In the genomic region with DNA sequence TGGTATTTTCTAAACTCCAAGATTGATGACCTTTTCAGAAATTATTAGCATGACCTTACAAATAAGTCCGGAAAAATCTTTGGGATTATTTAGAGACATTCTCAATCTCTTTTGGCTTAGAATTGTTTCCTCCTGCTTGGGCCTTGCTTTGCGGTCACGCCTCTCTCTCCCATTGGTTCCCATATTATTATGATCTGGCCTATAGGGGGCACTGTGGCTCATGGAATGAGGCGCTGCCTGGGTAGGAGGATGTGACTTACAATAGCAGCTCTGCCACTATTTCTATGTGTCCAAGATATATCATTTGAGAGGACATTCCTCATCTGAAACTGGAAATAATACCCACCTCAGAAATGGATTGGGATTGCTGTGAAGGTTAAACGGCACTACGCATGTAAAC, we compare ENCODE assay signal across 8 cellular contexts.
A peak's percentile ranks its signal among the peaks of the same experiment; 100 is the strongest.
DNase-seq lines count a peak whose midpoint lies in the region; ATAC-seq, FAIRE-seq and TF ChIP-seq lines count a peak whose summit lies in the region.

No MANE protein-coding gene starts in this region.

- H2BK15ac ChIP-seq in H9 (ENCODE audit: low read depth, low read length), result no peak overlapping the region

- dilution Hi-C loops in endothelial cell of umbilical vein (cut with MboI; ENCODE audit: extremely low pct_ligation_motif_present, low sequenced_read_pairs), result loop anchor here (25.0 kb wide), 1 partner anchor 354 kb away; no protein-coding TSS in a partner anchor

- no peaks in the 10 kb centered on the region for H3K4me1 Mint-ChIP-seq in H9

- no peaks in the 10 kb centered on the region for H3K36me3 Mint-ChIP-seq in H9 (ENCODE audit: insufficient read depth in 1 of 3, low read depth in 3 of 3)

- H3K23ac ChIP-seq in H9 (ENCODE audit: insufficient read length, low read depth, low read length), result no peak overlapping the region

- no peak overlapping the region for H3K4me2 ChIP-seq in H9 (ENCODE audit: insufficient read depth, insufficient read length, low read length)
- no peak overlapping the region for H3K4me2 ChIP-seq in endothelial cell of umbilical vein (ENCODE audit: insufficient read depth, low read length)
- H3K4me2 ChIP-seq in smooth muscle cell, result no peak overlapping the region

- peak; percentile 42 to 69 (median 66) for DNase-seq in NCI-H1417 (lab: John Stamatoyannopoulos, UW)
- DNase-seq in NCI-H1417 treated with DMSO at 0.1 percent for 48 hours (lab: John Stamatoyannopoulos, UW), result no peak
- peak; percentile 75 for DNase-seq in H9
- DNase-seq in NCI-H526 (lab: John Stamatoyannopoulos, UW), result peak; percentile 50 to 86
- DNase-seq in endothelial cell of umbilical vein (ENCODE audit: low read depth, low spot score), result peak; percentile 29
- no peak for DNase-seq in smooth muscle cell (lab: John Stamatoyannopoulos, UW; ENCODE audit: unreplicated experiment)
- no peak for DNase-seq in KG1 (lab: John Stamatoyannopoulos, UW)

- no peak overlapping the region for H2BK20ac ChIP-seq in H9 (ENCODE audit: low read depth, low read length, poor library complexity, severe bottlenecking)

- no peaks in the 10 kb centered on the region for H3K79me1 ChIP-seq in H9 (ENCODE audit: insufficient read depth, low read depth, low read length, poor library complexity, severe bottlenecking)

- POLR2A ChIA-PET in endothelial cell of umbilical vein (lab: Charles Lee), result no interaction called here

- H3K4me3 Mint-ChIP-seq in H9, result no peak overlapping the region

- no peaks in the 10 kb centered on the region for H3F3A ChIP-seq in smooth muscle cell (ENCODE audit: low read depth)

- H3K4me1 ChIP-seq in H9 (ENCODE audit: insufficient read depth, low read length) (no peaks in the 10 kb centered on the region), endothelial cell of umbilical vein (ENCODE audit: control insufficient read depth, extremely low read depth, insufficient read depth, low read length) (no peaks in the 10 kb centered on the region), smooth muscle cell (ENCODE audit: low read depth) (no peaks in the 10 kb centered on the region)

- H3K14ac ChIP-seq in H9 (ENCODE audit: insufficient read depth, low read length), result no peak overlapping the region

- H3K9me3 ChIP-seq in H9 (ENCODE audit: control insufficient read depth, low read depth, low read length) (no peaks in the 10 kb centered on the region), endothelial cell of umbilical vein (replicated peaks; ENCODE audit: control insufficient read depth, insufficient read depth, low read length) (no peaks in the 10 kb centered on the region), smooth muscle cell (replicated peaks; ENCODE audit: low read depth) (no peaks in the 10 kb centered on the region)

- H3K4me3 ChIP-seq in endothelial cell of umbilical vein (replicated peaks in 1 of 3; ENCODE audit: insufficient read depth in 1 of 3, low read depth in 1 of 3, low read length in 3 of 3), result no peak overlapping the region
- no peak overlapping the region for H3K4me3 ChIP-seq in smooth muscle cell

- H2BK120ac ChIP-seq in H9 (ENCODE audit: low read depth, low read length, poor library complexity, severe bottlenecking), result no peak overlapping the region

- H3K27ac ChIP-seq in H9 (ENCODE audit: insufficient read length, low read depth, low read length), result no peak overlapping the region
- H3K27ac ChIP-seq in endothelial cell of umbilical vein (ENCODE audit: insufficient read depth, low read depth, low read length), result no peak overlapping the region
- H3K27ac ChIP-seq in smooth muscle cell (ENCODE audit: low read depth), result no peak overlapping the region

- H3K9me3 Mint-ChIP-seq in H9, result no peaks in the 10 kb centered on the region

- WGBS in H9 (ENCODE audit: extremely low coverage, insufficient read length, low lambda C conversion rate), result no CpG with 5 or more reads among the region's 6 CpGs
- whole genome bisulfite sequencing in smooth muscle cell (ENCODE audit: low lambda C conversion rate), result 46% methylated on average over 6 of the region's 6 CpGs

- H3K23me2 ChIP-seq in H9 (ENCODE audit: insufficient read length, low read depth, low read length, poor library complexity, severe bottlenecking), result no peaks in the 10 kb centered on the region

- no peaks in the 10 kb centered on the region for H3K9me1 ChIP-seq in endothelial cell of umbilical vein (replicated peaks; ENCODE audit: control insufficient read depth, extremely low read depth, insufficient read depth, low read length)

- H3K27me3 Mint-ChIP-seq in H9 (ENCODE audit: low read depth), result peaks cover 6% of the 10 kb centered on the region

- no peak overlapping the region for H3K4ac ChIP-seq in H9 (ENCODE audit: low read depth, low read length)

- intact Hi-C loops in endothelial cell of umbilical vein (cut with micrococcal nuclease), result loop anchor here (1.0 to 10.0 kb wide), 5 partner anchors 348 to 1078 kb away; no protein-coding TSS in a partner anchor

- no peak overlapping the region for H4K5ac ChIP-seq in H9 (ENCODE audit: insufficient read length, low read depth, low read length)

- TF ChIP-seq POLR2A in endothelial cell of umbilical vein (IDR thresholded peaks at IDR 0.05; ENCODE audit: low read depth, low read length), result no peak

- H2AK5ac ChIP-seq in H9 (ENCODE audit: insufficient read length, low read length), result no peak overlapping the region

- H3K36me3 ChIP-seq in endothelial cell of umbilical vein (ENCODE audit: control insufficient read depth in 2 of 2, extremely low read depth in 1 of 2, insufficient read depth in 2 of 2, low read length in 2 of 2) (no peaks in the 10 kb centered on the region), smooth muscle cell (ENCODE audit: low read depth) (no peaks in the 10 kb centered on the region)

- H2BK5ac ChIP-seq in H9 (ENCODE audit: insufficient read length, low read length), result no peak overlapping the region

- H3K27ac Mint-ChIP-seq in H9, result peak overlapping the region in 1 of 3 experiments; percentile 11; a peak in 1 of 7 replicates

- BruUV-seq in endothelial cell of umbilical vein (replicated peaks; lab: Mats Ljungman, UMichigan), result no TSS peak

- no peak overlapping the region for H3K18ac ChIP-seq in H9 (ENCODE audit: insufficient read length, low read depth, low read length)

- H4K20me1 ChIP-seq in H9 (ENCODE audit: control insufficient read depth, insufficient read depth, insufficient read length) (no peaks in the 10 kb centered on the region), endothelial cell of umbilical vein (replicated peaks; ENCODE audit: control insufficient read depth, extremely low read depth, insufficient read depth, low read length) (no peaks in the 10 kb centered on the region), smooth muscle cell (ENCODE audit: low read depth) (no peaks in the 10 kb centered on the region)

- H3T11ph ChIP-seq in H9 (ENCODE audit: low read length), result no peak overlapping the region

- CTCF ChIA-PET in endothelial cell of umbilical vein (lab: Charles Lee), result interaction anchor here (0.9 to 4.0 kb wide), 5 partner anchors 320 to 740 kb away, joined by 5 to 46 read pairs (median 26); no protein-coding TSS in a partner anchor

- H3K79me2 ChIP-seq in H9 (ENCODE audit: insufficient read depth, low read length) (no peaks in the 10 kb centered on the region), endothelial cell of umbilical vein (ENCODE audit: control insufficient read depth, insufficient read depth, low read length) (no peaks in the 10 kb centered on the region), smooth muscle cell (ENCODE audit: low read depth) (no peaks in the 10 kb centered on the region)

- no peak overlapping the region for H2AFZ ChIP-seq in H9 (ENCODE audit: low read length)
- no peak overlapping the region for H2AFZ ChIP-seq in endothelial cell of umbilical vein (ENCODE audit: low read depth, low read length)
- no peak overlapping the region for H2AFZ ChIP-seq in smooth muscle cell (ENCODE audit: low read depth)

- no peak overlapping the region for H4K91ac ChIP-seq in H9 (ENCODE audit: insufficient read length, low read depth, low read length)

- H3K9ac ChIP-seq in H9 (ENCODE audit: extremely low read depth, insufficient read length, low read length) (no peak overlapping the region), endothelial cell of umbilical vein (replicated peaks; ENCODE audit: extremely low read depth, insufficient read depth, low read length) (no peak overlapping the region), smooth muscle cell (ENCODE audit: low read depth) (no peak overlapping the region)

- H3K27me3 ChIP-seq in H9 (ENCODE audit: insufficient read depth, low read length) (no peaks in the 10 kb centered on the region), endothelial cell of umbilical vein (ENCODE audit: control insufficient read depth in 2 of 2, insufficient read depth in 2 of 2, low read length in 2 of 2) (peaks cover 4 to 12% of the 10 kb centered on the region in 2 experiments), smooth muscle cell (ENCODE audit: low read depth) (peaks cover 8% of the 10 kb centered on the region)

- no peak for ATAC-seq in HG03139 (IDR thresholded peaks at IDR 0.05; ENCODE audit: unreplicated experiment)

- TF ChIP-seq CTCF in H9 (conservative IDR thresholded peaks at IDR 0.05) (peak; percentile 84), endothelial cell of umbilical vein (IDR thresholded peaks at IDR 0.05; ENCODE audit: extremely low read depth in 1 of 2, insufficient read depth in 1 of 2, low read depth in 1 of 2, low read length in 2 of 2) (peak; percentile 15 to 39), smooth muscle cell (IDR thresholded peaks at IDR 0.05; ENCODE audit: borderline replicate concordance, insufficient read depth, poor library complexity, severe bottlenecking) (peak; percentile 44)

- no peak overlapping the region for H2BK12ac ChIP-seq in H9 (ENCODE audit: insufficient read length, low read depth, low read length)

- H4K8ac ChIP-seq in H9 (replicated peaks; ENCODE audit: insufficient read length, low read depth, low read length), result no peak overlapping the region

- peak; percentile 21 for FAIRE-seq in endothelial cell of umbilical vein (lab: Jason Lieb, UNC)

- H3K56ac ChIP-seq in H9 (ENCODE audit: insufficient read length, low read depth, low read length), result no peak overlapping the region

TF ChIP-seq in endothelial cell of umbilical vein, 7 proteins besides CTCF, POLR2A, EP300 and RAD21:
- TF ChIP-seq EZH2 (IDR thresholded peaks at IDR 0.05; ENCODE audit: borderline replicate concordance, low read depth, low read length, severe bottlenecking) (no peak), POLR2AphosphoS5 (IDR thresholded peaks at IDR 0.05; ENCODE audit: insufficient read depth, low read depth, low read length) (no peak), JUN (IDR thresholded peaks at IDR 0.05; ENCODE audit: borderline replicate concordance, insufficient read depth, insufficient read length, low read depth) (no peak), GATA2 (IDR thresholded peaks at IDR 0.05; ENCODE audit: insufficient read depth, insufficient read length, low read depth, low read length) (no peak), MYC (IDR thresholded peaks at IDR 0.05; ENCODE audit: low read depth, low read length) (no peak), FOS (IDR thresholded peaks at IDR 0.05; ENCODE audit: borderline replicate concordance, insufficient read depth, low read length) (no peak)
- TF ChIP-seq, protein P1, sequence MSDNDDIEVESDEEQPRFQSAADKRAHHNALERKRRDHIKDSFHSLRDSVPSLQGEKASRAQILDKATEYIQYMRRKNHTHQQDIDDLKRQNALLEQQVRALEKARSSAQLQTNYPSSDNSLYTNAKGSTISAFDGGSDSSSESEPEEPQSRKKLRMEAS (IDR thresholded peaks at IDR 0.05; ENCODE audit: insufficient read depth, insufficient read length), result no peak

Comparison
In these comparisons a context has a peak if more than half of its experiments do, and no peak if none do; other contexts are left out.
1. DNase-seq: peak in NCI-H1417 (3 of 3), H9 (single experiment), NCI-H526 (2 of 2) and endothelial cell of umbilical vein (single experiment); none in NCI-H1417 treated with DMSO at 0.1 percent for 48 hours (single experiment), smooth muscle cell (single experiment) and KG1 (single experiment).
2. CTCF ChIP-seq: peak in every context shown above with its lines; median percentile 84 in H9; 44 in smooth muscle cell; 27 in endothelial cell of umbilical vein.